In genomic region chr22:26974914-26975313, GRCh38 we compare ENCODE assay signal across 29 cellular contexts.
"Had no signal": no experiment of that assay in that cellular context is flagged by ENCODE, and none has a peak within 500 bp of the region (broad histone marks: within the 10 kb centered on the region; RNA-seq: fewer than 3 reads in every experiment).

No MANE protein-coding gene starts in this region.

- H3K36me3 ChIP-seq: adrenal gland, ascending aorta, brain microvascular endothelial cell, esophagus muscularis mucosa, gastrocnemius medialis, heart left ventricle had no signal

- FAIRE-seq: bronchial epithelial cell, TTC549 had no signal

- H3K4me3 ChIP-seq: adrenal gland, ascending aorta, coronary artery, dorsolateral prefrontal cortex, esophagus muscularis mucosa, gastrocnemius medialis, heart left ventricle had no signal

- DNase-seq: activated CD4-positive, alpha-beta memory T cell treated with anti-CD3 and anti-CD28 coated beads, Interleukin-2, amount 10 ng/mL, durations not matched to agents 7 days and 5 days; activated CD4-positive, alpha-beta T cell treated with anti-CD3 and anti-CD28 coated beads for 1 hour; activated CD4-positive, alpha-beta T cell treated with anti-CD3 and anti-CD28 coated beads for 4 hours; activated CD4-positive, alpha-beta T cell treated with anti-CD3 and anti-CD28 coated beads, Interleukin-2, amount 10 ng/mL, durations not matched to agents 7 days and 5 days; activated CD4-positive, alpha-beta T cell treated with anti-CD3 and anti-CD28 coated beads, Interleukin-2, amount 50 U/mL, for 4 hours; activated effector memory CD4-positive, alpha-beta T cell treated with anti-CD3 and anti-CD28 coated beads, Interleukin-2, amount 50 U/mL, for 16 hours; activated naive CD4-positive, alpha-beta T cell treated with anti-CD3 and anti-CD28 coated beads for 36 hours; activated naive CD8-positive, alpha-beta T cell treated with anti-CD3 and anti-CD28 coated beads for 36 hours; activated naive CD8-positive, alpha-beta T cell treated with anti-CD3 and anti-CD28 coated beads, Interleukin-2, amount 50 U/mL, for 24 hours; activated T-cell treated with anti-CD3 and anti-CD28 coated beads, Interleukin-2, amount 50 U/mL, for 4 hours; adrenal gland; brain microvascular endothelial cell; dorsolateral prefrontal cortex; effector CD4-positive, alpha-beta T cell; effector memory CD8-positive, alpha-beta T cell; erythroblast; gastrocnemius medialis; glutamatergic neuron; heart left ventricle; T-cell; T-helper 9 cell had no signal

- H3K27me3 ChIP-seq: ascending aorta, brain microvascular endothelial cell, esophagus muscularis mucosa had no signal

- H3K27ac ChIP-seq: adrenal gland, ascending aorta, brain microvascular endothelial cell, coronary artery, dorsolateral prefrontal cortex, esophagus muscularis mucosa, foreskin keratinocyte, gastrocnemius medialis, heart left ventricle, VCaP had no signal

- H3K4me1 ChIP-seq: adrenal gland, ascending aorta, foreskin keratinocyte, gastrocnemius medialis, heart left ventricle had no signal

- H3K9me3 ChIP-seq: adrenal gland, ascending aorta, esophagus muscularis mucosa, gastrocnemius medialis, heart left ventricle had no signal

- ATAC-seq: activated naive CD8-positive, alpha-beta T cell treated with anti-CD3 and anti-CD28 coated beads, Interleukin-2, amount 50 U/mL, for 24 hours; activated T-cell treated with anti-CD3 and anti-CD28 coated beads, Interleukin-2, amount 50 U/mL, for 4 hours; effector memory CD8-positive, alpha-beta T cell; foreskin keratinocyte; gastrocnemius medialis; heart left ventricle; T-cell; WTC11 had no signal
